ENCODE assay signal across 22 cellular contexts in genomic region chr9:137515338-137515724, GRCh38.
"Had no signal": no experiment of that assay in that cellular context is flagged by ENCODE, and none has a peak within 500 bp of the region (broad histone marks: within the 10 kb centered on the region; RNA-seq: fewer than 3 reads in every experiment).

No MANE protein-coding gene starts in this region.

- H3K27me3 Mint-ChIP-seq: activated naive CD4-positive, alpha-beta T cell treated with anti-CD3 and anti-CD28 coated beads, Interleukin-2, amount 50 U/mL, for 24 hours; stimulated activated naive CD8-positive, alpha-beta T cell treated with anti-CD3 and anti-CD28 coated beads, Interleukin-15, Interleukin-2, amounts not matched to agents 100 ng/mL and 50 ng/mL, for 24 hours had no signal

- DNase-seq: activated CD4-positive, alpha-beta T cell treated with anti-CD3 and anti-CD28 coated beads, Interleukin-2, amount 50 U/mL, for 1 hour; activated CD4-positive, CD25-positive, alpha-beta regulatory T cell treated with anti-CD3 and anti-CD28 coated beads, Interleukin-2, amount 50 U/mL, for 72 hours; activated gamma-delta T cell treated with Interleukin-2 at 50 U/mL for 16 hours; activated T-cell treated with anti-CD3 and anti-CD28 coated beads, Interleukin-2, amount 50 U/mL, for 1 hour; adrenal gland; cerebellar nuclear complex; esophagus squamous epithelium; gastrocnemius medialis; hippocampal formation; midbrain; natural killer cell; stimulated activated CD4-positive, alpha-beta T cell treated with anti-CD3 and anti-CD28 coated beads, Interleukin-4, amount 100 ng/mL, for 24 hours; tibial artery had no signal

- H3K9me3 Mint-ChIP-seq: activated naive CD4-positive, alpha-beta T cell treated with anti-CD3 and anti-CD28 coated beads, Interleukin-2, amount 50 U/mL, for 24 hours; natural killer cell; stimulated activated naive CD8-positive, alpha-beta T cell treated with anti-CD3 and anti-CD28 coated beads, Interleukin-15, Interleukin-2, amounts not matched to agents 100 ng/mL and 50 ng/mL, for 24 hours had no signal

- H3K36me3 Mint-ChIP-seq: activated naive CD4-positive, alpha-beta T cell treated with anti-CD3 and anti-CD28 coated beads, Interleukin-2, amount 50 U/mL, for 24 hours; natural killer cell had no signal

- H3K36me3 ChIP-seq: adrenal gland, breast epithelium, esophagus squamous epithelium, ovary, prostate gland, right atrium auricular region had no signal

- H3K27ac Mint-ChIP-seq: activated naive CD4-positive, alpha-beta T cell treated with anti-CD3 and anti-CD28 coated beads, Interleukin-2, amount 50 U/mL, for 24 hours; stimulated activated naive CD8-positive, alpha-beta T cell treated with anti-CD3 and anti-CD28 coated beads, Interleukin-15, Interleukin-2, amounts not matched to agents 100 ng/mL and 50 ng/mL, for 24 hours had no signal

- H3K27me3 ChIP-seq: adrenal gland, breast epithelium, esophagus squamous epithelium, gastrocnemius medialis, ovary, right atrium auricular region, tibial artery had no signal

- H3K27ac ChIP-seq: adrenal gland, breast epithelium, coronary artery, esophagus squamous epithelium, gastrocnemius medialis, ovary, prostate gland, right atrium auricular region, tibial artery, VCaP had no signal

- H3K9me3 ChIP-seq: adrenal gland, breast epithelium, esophagus squamous epithelium, gastrocnemius medialis, ovary, prostate gland, right atrium auricular region, tibial artery had no signal

- H3K4me1 ChIP-seq: breast epithelium, esophagus squamous epithelium, gastrocnemius medialis, prostate gland, right atrium auricular region, tibial artery had no signal

- H3K4me3 ChIP-seq: adrenal gland, breast epithelium, coronary artery, esophagus squamous epithelium, gastrocnemius medialis, ovary, prostate gland, right atrium auricular region, tibial artery had no signal

- H3K4me3 Mint-ChIP-seq: activated naive CD4-positive, alpha-beta T cell treated with anti-CD3 and anti-CD28 coated beads, Interleukin-2, amount 50 U/mL, for 24 hours; natural killer cell; stimulated activated naive CD8-positive, alpha-beta T cell treated with anti-CD3 and anti-CD28 coated beads, Interleukin-15, Interleukin-2, amounts not matched to agents 100 ng/mL and 50 ng/mL, for 24 hours had no signal

- FAIRE-seq: urothelium cell line had no signal

- ATAC-seq: gastrocnemius medialis had no signal
